In genomic region chr10:32446701-32447406, GRCh38 we compare ENCODE assay signal across 8 cellular contexts. TPM values are rescaled to one million over a fixed set of nuclear protein-coding genes. Genes with fewer than 3 reads are reported as not detected.
DNase-seq lines count a peak whose midpoint lies in the region; ATAC-seq and TF ChIP-seq lines count a peak whose summit lies in the region.

No MANE protein-coding gene starts in this region.

- peak overlapping the region; percentile 87 for H3K4me2 ChIP-seq in MM.1S (ENCODE audit: low read depth, low read length)

- ATAC-seq in right cardiac atrium (peak; percentile 39 to 49), GM18519 (IDR thresholded peaks at IDR 0.05; ENCODE audit: low FRiP score, unreplicated experiment) (no peak)

- H3K27me3 ChIP-seq in MM.1S (replicated peaks; ENCODE audit: insufficient read depth, low read length), result no peaks in the 10 kb centered on the region
- H3K27me3 ChIP-seq in adrenal gland, result no peaks in the 10 kb centered on the region
- no peaks in the 10 kb centered on the region for H3K27me3 ChIP-seq in right cardiac atrium (ENCODE audit: control insufficient read depth, insufficient read depth)

- no peaks in the 10 kb centered on the region for H3K9me3 ChIP-seq in MM.1S (replicated peaks; ENCODE audit: insufficient read depth, low read length)
- no peaks in the 10 kb centered on the region for H3K9me3 ChIP-seq in adrenal gland (replicated peaks in 1 of 3)
- no peaks in the 10 kb centered on the region for H3K9me3 ChIP-seq in right cardiac atrium (ENCODE audit: control insufficient read depth, low read length)

- peak overlapping the region; percentile 74 for H2AFZ ChIP-seq in MM.1S (ENCODE audit: low read length)

- H3K27ac ChIP-seq in MM.1S (ENCODE audit: low read length) (peak overlapping the region; percentile 82), adrenal gland (peak overlapping the region; percentile 85 to 95 (median 90)), right cardiac atrium (ENCODE audit: low read length) (peak overlapping the region; percentile 100)

- no peaks in the 10 kb centered on the region for H3K36me3 ChIP-seq in MM.1S (replicated peaks; ENCODE audit: insufficient read depth, low read length)
- peaks cover 0 to 4% of the 10 kb centered on the region in 2 donors for H3K36me3 ChIP-seq in adrenal gland (replicated peaks in 1 of 2)

- peaks cover 9% of the 10 kb centered on the region for H3F3A ChIP-seq in MM.1S (ENCODE audit: insufficient read depth, low read length)

- H3K9ac ChIP-seq in MM.1S (ENCODE audit: low read length), result peak overlapping the region; percentile 81

- peaks cover 5% of the 10 kb centered on the region; the same call in 1 of the 2 replicates for H3K79me2 ChIP-seq in MM.1S (ENCODE audit: low read length)

- H4K20me1 ChIP-seq in MM.1S (ENCODE audit: insufficient read depth, low read length), result no peaks in the 10 kb centered on the region

- no peaks in the 10 kb centered on the region for H3K9me2 ChIP-seq in MM.1S (replicated peaks; ENCODE audit: insufficient read depth, low read length)

- H3K4me1 ChIP-seq in MM.1S (ENCODE audit: low read length) (no peaks in the 10 kb centered on the region), adrenal gland (replicated peaks in 1 of 2) (peaks cover 0 to 7% of the 10 kb centered on the region in 2 donors), right cardiac atrium (ENCODE audit: control insufficient read depth, insufficient read depth, low read length) (peaks cover 2% of the 10 kb centered on the region)

- intact Hi-C loops in adrenal gland (cut with DNase I) (no loop called here), right cardiac atrium (cut with DNase I) (loop anchor here in 3 of 4 donors (5.0 to 10.0 kb wide), 2 partner anchors 62 to 70 kb away; no protein-coding TSS in a partner anchor)

- 5 to 18% (median 8%) methylated on average over 12 of the region's 12 CpGs for WGBS in adrenal gland, 4 donors
- WGBS in right cardiac atrium, result 19% methylated on average over 12 of the region's 12 CpGs

- TF ChIP-seq CTCF in MM.1S (IDR thresholded peaks at IDR 0.05; ENCODE audit: low read length) (no peak), adrenal gland (IDR thresholded peaks at IDR 0.05) (no peak), retinal pigment epithelial cell (conservative IDR thresholded peaks at IDR 0.05; ENCODE audit: low read depth, low read length) (no peak)

- H3K4me3 ChIP-seq in MM.1S (ENCODE audit: low read length) (peak overlapping the region; percentile 75), adrenal gland (peak overlapping the region; percentile 9 to 87 (median 52)), right cardiac atrium (ENCODE audit: low read length) (peak overlapping the region; percentile 96), retinal pigment epithelial cell (ENCODE audit: low read length) (peak overlapping the region; percentile 78)

- no peak for TF ChIP-seq POLR2A in adrenal gland (IDR thresholded peaks at IDR 0.05)

- DNase-seq in SIG-M5 treated with dmso at 0.1 percent for 504 hours (lab: John Stamatoyannopoulos, UW; ENCODE audit: unreplicated experiment) (peak; percentile 16), SIG-M5 (lab: John Stamatoyannopoulos, UW) (no peak), MM.1S (peak; percentile 43), adrenal gland (peak in 3 of 7 donors; percentile 3 to 23 (median 14)), right cardiac atrium (no peak), retinal pigment epithelial cell (ENCODE audit: low read depth) (no peak), NCI-H2171 treated with DMSO at 0.1 percent for 48 hours (lab: John Stamatoyannopoulos, UW) (no peak)

RNA-seq across cellular contexts. Expression of gene CCDC7, which starts 0.9 kb away (rescaled TPM):
- 10 to 100 TPM in 7 of 8 donors, 1 to 10 TPM in 1; 8.5 to 31.2 (median 20.1) TPM for total RNA-seq in adrenal gland
- 1 to 10 TPM; 1.8 to 3.4 (median 1.9) TPM for polyA plus RNA-seq in adrenal gland
- total RNA-seq in right cardiac atrium, result 10 to 100 TPM; 25.4 to 38.7 (median 34.9) TPM
- polyA plus RNA-seq in right cardiac atrium, result 0.91 TPM

Comparison
In these comparisons a context has a peak if more than half of its experiments do, and no peak if none do; other contexts are left out.
1. DNase-seq: peak in SIG-M5 treated with dmso at 0.1 percent for 504 hours (single experiment) and MM.1S (single experiment); none in SIG-M5 (single experiment), right cardiac atrium (0 of 3), retinal pigment epithelial cell (single experiment) and NCI-H2171 treated with DMSO at 0.1 percent for 48 hours (single experiment).
2. intact Hi-C loops: an anchor here in right cardiac atrium (5.0 to 10.0 kb wide); none called in adrenal gland.
3. Peak in every context shown above with its lines, with median percentiles within 50 percentile points of each other: H3K27ac ChIP-seq and H3K4me3 ChIP-seq.